8 cellular contexts compared by ENCODE assay signal in genomic region chr10:72297281-72297967, GRCh38. TPM values are rescaled to one million over a fixed set of nuclear protein-coding genes. Genes with fewer than 3 reads are reported as not detected.
DNase-seq lines count a peak whose midpoint lies in the region; ATAC-seq and TF ChIP-seq lines count a peak whose summit lies in the region.

No MANE protein-coding gene starts in this region.

- no peaks in the 10 kb centered on the region for H3K36me3 Mint-ChIP-seq in GM23338 (ENCODE audit: low read depth)
- peaks cover 10% of the 10 kb centered on the region for H3K36me3 Mint-ChIP-seq in activated CD4-positive, alpha-beta T cell treated with anti-CD3 and anti-CD28 coated beads, Interleukin-2, amount 10 ng/mL, durations not matched to agents 7 days and 5 days (ENCODE audit: low read depth)

- peak overlapping the region; percentile 69 to 79 for H2BK12ac ChIP-seq in mesenchymal stem cell (ENCODE audit: low read length in 2 of 2)

- H3K9me3 ChIP-seq in Loucy (ENCODE audit: insufficient read depth, low read depth, low read length) (no peaks in the 10 kb centered on the region), mesenchymal stem cell (ENCODE audit: control insufficient read depth, low read length) (no peaks in the 10 kb centered on the region)

- no peaks in the 10 kb centered on the region for H3K36me3 ChIP-seq in GM23338 (ENCODE audit: insufficient read depth)
- H3K36me3 ChIP-seq in Loucy (ENCODE audit: insufficient read depth, low read length) = no peaks in the 10 kb centered on the region
- no peaks in the 10 kb centered on the region for H3K36me3 ChIP-seq in mesenchymal stem cell (ENCODE audit: control insufficient read depth in 1 of 2, insufficient read depth in 2 of 2, low read depth in 1 of 2, low read length in 2 of 2)

- H3K79me1 ChIP-seq in mesenchymal stem cell (replicated peaks; ENCODE audit: low read length, poor library complexity, severe bottlenecking) = peaks cover 1% of the 10 kb centered on the region

- TF ChIP-seq CTCF in GM23338 (conservative IDR thresholded peaks at IDR 0.05; ENCODE audit: low read depth in 2 of 2) = no peak
- no peak for TF ChIP-seq CTCF in Loucy (conservative IDR thresholded peaks at IDR 0.05; ENCODE audit: low read length)
- no peak for TF ChIP-seq CTCF in dorsolateral prefrontal cortex (IDR thresholded peaks at IDR 0.05 in 54 of 56, conservative IDR thresholded peaks at IDR 0.05 in 2 of 56; ENCODE audit: low read depth in 1 of 56, partially characterized antibody in 56 of 56)

- H4K8ac ChIP-seq in mesenchymal stem cell (ENCODE audit: low read length) = peak overlapping the region; percentile 96

- peaks cover 19% of the 10 kb centered on the region for H3F3A ChIP-seq in GM23338 (replicated peaks; ENCODE audit: low read depth)
- H3F3A ChIP-seq in Loucy (ENCODE audit: low read depth) = no peaks in the 10 kb centered on the region

- peak overlapping the region; percentile 81 for H2BK5ac ChIP-seq in mesenchymal stem cell (ENCODE audit: low read depth, low read length, poor library complexity, severe bottlenecking)

- CTCF ChIA-PET in activated CD4-positive, alpha-beta T cell treated with anti-CD3 and anti-CD28 coated beads, Interleukin-2, amount 10 ng/mL, durations not matched to agents 7 days and 5 days (lab: Charles Lee) = interaction anchor here (0.7 to 1.9 kb wide), 13 partner anchors 8 to 71 kb away, joined by 3 to 8 read pairs (median 5); partner anchors contain the start of gene DDIT4

- H3K4me1 ChIP-seq in GM23338 (ENCODE audit: insufficient read depth) (peaks cover 23% of the 10 kb centered on the region; the same call in 1 of the 2 replicates), Loucy (ENCODE audit: insufficient read depth, low read length, poor library complexity, severe bottlenecking) (peaks cover 64% of the 10 kb centered on the region), mesenchymal stem cell (ENCODE audit: control insufficient read depth, insufficient read depth, low read depth, low read length) (peaks cover 19% of the 10 kb centered on the region)

- no peaks in the 10 kb centered on the region for H3K79me2 ChIP-seq in GM23338 (replicated peaks; ENCODE audit: insufficient read depth)
- H3K79me2 ChIP-seq in Loucy (ENCODE audit: insufficient read depth, low read length) = peaks cover 9% of the 10 kb centered on the region; the same call in 1 of the 2 replicates

- H3K4me2 ChIP-seq in GM23338 (peak overlapping the region; percentile 87), Loucy (ENCODE audit: low read depth, low read length, poor library complexity, severe bottlenecking) (peak overlapping the region; percentile 67), mesenchymal stem cell (ENCODE audit: low read length, poor library complexity, severe bottlenecking) (peak overlapping the region; percentile 76)

- no peaks in the 10 kb centered on the region for H3K9me2 ChIP-seq in GM23338 (ENCODE audit: insufficient read depth)
- H3K9me2 ChIP-seq in Loucy (replicated peaks; ENCODE audit: low read depth, low read length) = no peaks in the 10 kb centered on the region

- peak overlapping the region; percentile 65; the same call in 1 of the 2 replicates for H3K27ac Mint-ChIP-seq in GM23338
- H3K27ac Mint-ChIP-seq in activated CD4-positive, alpha-beta T cell treated with anti-CD3 and anti-CD28 coated beads, Interleukin-2, amount 10 ng/mL, durations not matched to agents 7 days and 5 days = peak overlapping the region; percentile 97

- H2BK120ac ChIP-seq in mesenchymal stem cell (ENCODE audit: low read depth, low read length) = peak overlapping the region; percentile 77

- peak overlapping the region; percentile 97 for H4K91ac ChIP-seq in mesenchymal stem cell (ENCODE audit: low read length)

- no peaks in the 10 kb centered on the region for H3K27me3 ChIP-seq in GM23338 (ENCODE audit: insufficient read depth)
- H3K27me3 ChIP-seq in Loucy (ENCODE audit: insufficient read depth, low read length, poor library complexity, severe bottlenecking) = no peaks in the 10 kb centered on the region
- H3K27me3 ChIP-seq in dorsolateral prefrontal cortex = no peaks in the 10 kb centered on the region
- H3K27me3 ChIP-seq in mesenchymal stem cell (ENCODE audit: control insufficient read depth in 1 of 2, insufficient read depth in 1 of 2, low read length in 2 of 2) = no peaks in the 10 kb centered on the region

- peak; percentile 66 for ATAC-seq in GM23338

- peak overlapping the region; percentile 71 for H2AK5ac ChIP-seq in mesenchymal stem cell (ENCODE audit: low read length, severe bottlenecking)

- peaks cover 8% of the 10 kb centered on the region for H3K27me3 Mint-ChIP-seq in GM23338 (ENCODE audit: insufficient read depth, low read depth, poor library complexity)
- no peaks in the 10 kb centered on the region for H3K27me3 Mint-ChIP-seq in activated CD4-positive, alpha-beta T cell treated with anti-CD3 and anti-CD28 coated beads, Interleukin-2, amount 10 ng/mL, durations not matched to agents 7 days and 5 days

- peak overlapping the region; percentile 92 to 98 for H3K4ac ChIP-seq in mesenchymal stem cell (ENCODE audit: low read depth in 1 of 2, low read length in 2 of 2)

- H3K27ac ChIP-seq in GM23338 (ENCODE audit: low read depth) (peak overlapping the region; percentile 72; the same call in 1 of the 2 replicates), dorsolateral prefrontal cortex (peak overlapping the region; percentile 62 to 98 (median 92)), mesenchymal stem cell (ENCODE audit: low read length, poor library complexity, severe bottlenecking) (peak overlapping the region; percentile 63)

- intact Hi-C loops in dorsolateral prefrontal cortex (cut with DNase I) = no loop called here

- H3K4me1 Mint-ChIP-seq in GM23338 = peaks cover 24% of the 10 kb centered on the region
- peaks cover 76% of the 10 kb centered on the region for H3K4me1 Mint-ChIP-seq in activated CD4-positive, alpha-beta T cell treated with anti-CD3 and anti-CD28 coated beads, Interleukin-2, amount 10 ng/mL, durations not matched to agents 7 days and 5 days

- H2AFZ ChIP-seq in GM23338 (0 out of 2 replicates have a peak overlapping the region, but pooled peaks have one; percentile 66), Loucy (ENCODE audit: low read length) (no peak overlapping the region), mesenchymal stem cell (ENCODE audit: low read depth, low read length) (peak overlapping the region; percentile 19)

- peak overlapping the region; percentile 87 for H2BK15ac ChIP-seq in mesenchymal stem cell (ENCODE audit: low read depth, poor library complexity, severe bottlenecking)

- peak overlapping the region; percentile 98 to 99 for H3K18ac ChIP-seq in mesenchymal stem cell (ENCODE audit: low read depth in 1 of 2, low read length in 2 of 2)

- peak overlapping the region; percentile 89 for H3K4me3 ChIP-seq in GM23338
- peak overlapping the region; percentile 77 for H3K4me3 ChIP-seq in Loucy (ENCODE audit: low read length, poor library complexity, severe bottlenecking)
- H3K4me3 ChIP-seq in dorsolateral prefrontal cortex = peak overlapping the region; percentile 54 to 92 (median 82)
- peak overlapping the region; percentile 72 to 88 for H3K4me3 ChIP-seq in mesenchymal stem cell (ENCODE audit: insufficient read depth in 1 of 2, low read depth in 1 of 2, low read length in 2 of 2)

- no peaks in the 10 kb centered on the region for H3K9me3 Mint-ChIP-seq in GM23338
- peaks cover 3% of the 10 kb centered on the region for H3K9me3 Mint-ChIP-seq in activated CD4-positive, alpha-beta T cell treated with anti-CD3 and anti-CD28 coated beads, Interleukin-2, amount 10 ng/mL, durations not matched to agents 7 days and 5 days

- POLR2A ChIA-PET in activated CD4-positive, alpha-beta T cell treated with anti-CD3 and anti-CD28 coated beads, Interleukin-2, amount 10 ng/mL, durations not matched to agents 7 days and 5 days (lab: Charles Lee) = interaction anchor here (0.5 to 1.5 kb wide), 16 partner anchors 11 to 205 kb away, joined by 3 to 15 read pairs (median 4); partner anchors contain the start of genes ANAPC16 and DDIT4

- peak overlapping the region in 1 of 2 experiments; percentile 80 for H3K14ac ChIP-seq in mesenchymal stem cell (ENCODE audit: low read length in 2 of 2)

- H3K9ac ChIP-seq in Loucy (ENCODE audit: low read depth, low read length, poor library complexity, severe bottlenecking) (peak overlapping the region; percentile 95), mesenchymal stem cell (ENCODE audit: low read length) (peak overlapping the region; percentile 97)

- WGBS in mesenchymal stem cell = 6% methylated on average over 39 of the region's 44 CpGs

- DNase-seq in Daoy (ENCODE audit: low read depth) (peak; percentile 97), GM23338 (ENCODE audit: low spot score) (peak; percentile 28), dorsolateral prefrontal cortex (peak in 7 of 10 donors; percentile 32 to 75 (median 52)), mesenchymal stem cell (peak; percentile 94), GM19240 (ENCODE audit: insufficient read length, low spot score) (no peak)
- DNase-seq in activated CD4-positive, alpha-beta T cell treated with anti-CD3 and anti-CD28 coated beads, Interleukin-2, amount 10 ng/mL, durations not matched to agents 7 days and 5 days = peak; percentile 97
- peak; percentile 71 for DNase-seq in stimulated activated CD8-positive, alpha-beta memory T cell treated with anti-CD3 and anti-CD28 coated beads, Interleukin-15, amount 100 ng/mL, for 24 hours (ENCODE audit: low read depth)

- H3K23ac ChIP-seq in mesenchymal stem cell (ENCODE audit: low read length in 2 of 2) = peak overlapping the region in 1 of 2 experiments; percentile 90

- H3K4me3 Mint-ChIP-seq in GM23338 = peak overlapping the region; percentile 74
- peak overlapping the region; percentile 82 for H3K4me3 Mint-ChIP-seq in activated CD4-positive, alpha-beta T cell treated with anti-CD3 and anti-CD28 coated beads, Interleukin-2, amount 10 ng/mL, durations not matched to agents 7 days and 5 days

- no peaks in the 10 kb centered on the region for H4K20me1 ChIP-seq in GM23338 (replicated peaks; ENCODE audit: insufficient read depth)
- no peaks in the 10 kb centered on the region for H4K20me1 ChIP-seq in Loucy (ENCODE audit: insufficient read depth, low read length, poor library complexity, severe bottlenecking)

RNA-seq across cellular contexts. Expression of gene DDIT4, which starts 23.7 kb away (rescaled TPM):
- total RNA-seq in Daoy (2014; rRNA removed; shearing (Covaris generic)) = 12.8 and 14.5 TPM in 2 replicates
- 110 and 136 TPM in 2 replicates for total RNA-seq in GM23338 (2014; rRNA removed; shearing (Covaris generic))
- 108 and 114 TPM in 2 replicates for polyA plus RNA-seq in GM23338 (2016; fragmentation: Nextera tagmentation; extraction: Ambion mirVana)
- total RNA-seq in activated CD4-positive, alpha-beta T cell treated with anti-CD3 and anti-CD28 coated beads, Interleukin-2, amount 10 ng/mL, durations not matched to agents 7 days and 5 days = 100 to 1,000 TPM; 166 to 189 TPM
- 100 to 1,000 TPM in 73 of 120 experiments, 10 to 100 TPM in 47; 33.5 to 407 (median 111) TPM for total RNA-seq in dorsolateral prefrontal cortex
- 109 TPM for polyA plus RNA-seq in mesenchymal stem cell (2013, experiment 1 of 2)
- polyA plus RNA-seq in mesenchymal stem cell (2013, experiment 2 of 2) = 107 TPM

RNA-seq across cellular contexts. Expression of gene DNAJB12, which starts 57.3 kb away (rescaled TPM):
- total RNA-seq in Daoy (2014; rRNA removed; shearing (Covaris generic)) = 16.9 and 20.2 TPM in 2 replicates
- 13.0 and 16.0 TPM in 2 replicates for total RNA-seq in GM23338 (2014; rRNA removed; shearing (Covaris generic))
- 12.6 and 12.8 TPM in 2 replicates for polyA plus RNA-seq in GM23338 (2016; fragmentation: Nextera tagmentation; extraction: Ambion mirVana)
- total RNA-seq in activated CD4-positive, alpha-beta T cell treated with anti-CD3 and anti-CD28 coated beads, Interleukin-2, amount 10 ng/mL, durations not matched to agents 7 days and 5 days = 10 to 100 TPM; 31.8 to 34.5 TPM
- total RNA-seq in dorsolateral prefrontal cortex = 10 to 100 TPM; 25.5 to 44.3 (median 34.1) TPM
- polyA plus RNA-seq in mesenchymal stem cell (2013, experiment 1 of 2) = 28.6 TPM
- polyA plus RNA-seq in mesenchymal stem cell (2013, experiment 2 of 2) = 27.7 TPM
